In the genomic region with DNA sequence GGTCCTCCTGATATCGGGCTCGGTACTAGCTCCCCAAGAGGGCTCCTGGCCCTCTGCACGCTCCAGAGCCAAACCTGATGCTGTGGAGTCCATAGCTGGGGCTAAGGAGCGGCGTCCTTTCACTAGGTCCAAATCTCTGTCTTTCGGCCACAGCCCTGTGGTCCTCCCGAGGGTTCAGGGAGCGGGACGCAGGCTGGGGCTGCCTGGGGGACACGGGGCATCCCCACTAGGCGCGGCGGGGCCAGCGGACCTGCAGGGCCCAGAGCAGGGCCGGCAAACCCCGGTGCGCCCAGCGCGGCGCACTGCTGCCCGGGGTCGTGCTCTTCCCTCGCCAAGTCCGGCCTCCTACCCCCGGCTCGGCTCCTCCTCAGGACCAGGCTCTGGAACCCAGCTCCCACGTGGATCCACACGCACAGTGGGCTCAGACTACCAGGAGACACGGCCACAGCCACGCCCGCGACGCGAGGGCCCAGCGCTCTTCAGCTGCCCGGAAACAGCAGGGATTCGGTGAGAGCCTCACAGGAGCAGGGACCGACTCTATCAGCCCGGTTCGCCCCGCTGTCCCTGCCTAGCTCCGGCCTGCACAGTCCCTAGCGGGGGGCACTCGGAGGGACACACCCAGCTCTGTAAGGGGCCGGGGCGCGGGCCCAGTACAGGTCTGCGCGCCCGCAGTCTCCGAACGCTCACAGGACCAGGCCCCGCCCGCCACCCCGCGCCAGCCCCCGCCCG, we compare ENCODE assay signal across 1 cellular context.
TF ChIP-seq lines count a peak whose summit lies in the region.

No MANE protein-coding gene starts in this region.

TF ChIP-seq in HepG2, 621 proteins besides CTCF, POLR2A, EP300 and RAD21 (continued from another document and continues in another):
- TF ChIP-seq, protein P1, sequence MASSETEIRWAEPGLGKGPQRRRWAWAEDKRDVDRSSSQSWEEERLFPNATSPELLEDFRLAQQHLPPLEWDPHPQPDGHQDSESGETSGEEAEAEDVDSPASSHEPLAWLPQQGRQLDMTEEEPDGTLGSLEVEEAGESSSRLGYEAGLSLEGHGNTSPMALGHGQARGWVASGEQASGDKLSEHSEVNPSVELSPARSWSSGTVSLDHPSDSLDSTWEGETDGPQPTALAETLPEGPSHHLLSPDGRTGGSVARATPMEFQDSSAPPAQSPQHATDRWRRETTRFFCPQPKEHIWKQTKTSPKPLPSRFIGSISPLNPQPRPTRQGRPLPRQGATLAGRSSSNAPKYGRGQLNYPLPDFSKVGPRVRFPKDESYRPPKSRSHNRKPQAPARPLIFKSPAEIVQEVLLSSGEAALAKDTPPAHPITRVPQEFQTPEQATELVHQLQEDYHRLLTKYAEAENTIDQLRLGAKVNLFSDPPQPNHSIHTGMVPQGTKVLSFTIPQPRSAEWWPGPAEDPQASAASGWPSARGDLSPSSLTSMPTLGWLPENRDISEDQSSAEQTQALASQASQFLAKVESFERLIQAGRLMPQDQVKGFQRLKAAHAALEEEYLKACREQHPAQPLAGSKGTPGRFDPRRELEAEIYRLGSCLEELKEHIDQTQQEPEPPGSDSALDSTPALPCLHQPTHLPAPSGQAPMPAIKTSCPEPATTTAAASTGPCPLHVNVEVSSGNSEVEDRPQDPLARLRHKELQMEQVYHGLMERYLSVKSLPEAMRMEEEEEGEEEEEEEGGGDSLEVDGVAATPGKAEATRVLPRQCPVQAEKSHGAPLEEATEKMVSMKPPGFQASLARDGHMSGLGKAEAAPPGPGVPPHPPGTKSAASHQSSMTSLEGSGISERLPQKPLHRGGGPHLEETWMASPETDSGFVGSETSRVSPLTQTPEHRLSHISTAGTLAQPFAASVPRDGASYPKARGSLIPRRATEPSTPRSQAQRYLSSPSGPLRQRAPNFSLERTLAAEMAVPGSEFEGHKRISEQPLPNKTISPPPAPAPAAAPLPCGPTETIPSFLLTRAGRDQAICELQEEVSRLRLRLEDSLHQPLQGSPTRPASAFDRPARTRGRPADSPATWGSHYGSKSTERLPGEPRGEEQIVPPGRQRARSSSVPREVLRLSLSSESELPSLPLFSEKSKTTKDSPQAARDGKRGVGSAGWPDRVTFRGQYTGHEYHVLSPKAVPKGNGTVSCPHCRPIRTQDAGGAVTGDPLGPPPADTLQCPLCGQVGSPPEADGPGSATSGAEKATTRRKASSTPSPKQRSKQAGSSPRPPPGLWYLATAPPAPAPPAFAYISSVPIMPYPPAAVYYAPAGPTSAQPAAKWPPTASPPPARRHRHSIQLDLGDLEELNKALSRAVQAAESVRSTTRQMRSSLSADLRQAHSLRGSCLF (CRISPR knock-in tag; IDR thresholded peaks at IDR 0.05; ENCODE audit: borderline replicate concordance): no peak
- TF ChIP-seq FOSL1 (CRISPR knock-in tag; IDR thresholded peaks at IDR 0.05; ENCODE audit: borderline replicate concordance) (no peak), NPAS2 (CRISPR knock-in tag; IDR thresholded peaks at IDR 0.05; ENCODE audit: borderline replicate concordance) (no peak), ZNF724P (CRISPR knock-in tag; IDR thresholded peaks at IDR 0.05; ENCODE audit: borderline replicate concordance) (no peak), YEATS4 (CRISPR knock-in tag; IDR thresholded peaks at IDR 0.05; ENCODE audit: borderline replicate concordance) (peak; percentile 51; the same call in 1 of the 2 replicates), RARA (CRISPR knock-in tag; IDR thresholded peaks at IDR 0.05) (no peak), ZIK1 (CRISPR knock-in tag; IDR thresholded peaks at IDR 0.05; ENCODE audit: borderline replicate concordance, low read depth) (no peak), NCOA1 (CRISPR knock-in tag; IDR thresholded peaks at IDR 0.05) (no peak), NAIF1 (CRISPR knock-in tag; IDR thresholded peaks at IDR 0.05; ENCODE audit: borderline replicate concordance) (no peak), ZNF264 (CRISPR knock-in tag; IDR thresholded peaks at IDR 0.05) (no peak), ZNF83 (CRISPR knock-in tag; IDR thresholded peaks at IDR 0.05; ENCODE audit: borderline replicate concordance) (no peak), RXRB (CRISPR knock-in tag; IDR thresholded peaks at IDR 0.05; ENCODE audit: borderline replicate concordance) (no peak), MIER3 (CRISPR knock-in tag; IDR thresholded peaks at IDR 0.05; ENCODE audit: borderline replicate concordance) (no peak), TAF1 (CRISPR knock-in tag; IDR thresholded peaks at IDR 0.05) (peak; percentile 35; the same call in 1 of the 2 replicates), HES4 (CRISPR knock-in tag; IDR thresholded peaks at IDR 0.05; ENCODE audit: borderline replicate concordance) (peak; percentile 24), MIXL1 (CRISPR knock-in tag; IDR thresholded peaks at IDR 0.05) (no peak), ZNF331 (CRISPR knock-in tag; IDR thresholded peaks at IDR 0.05) (no peak), PITX1 (CRISPR knock-in tag; IDR thresholded peaks at IDR 0.05) (peak; percentile 42; the same call in 1 of the 2 replicates), ZNF430 (CRISPR knock-in tag; IDR thresholded peaks at IDR 0.05) (no peak), PHF5A (CRISPR knock-in tag; IDR thresholded peaks at IDR 0.05; ENCODE audit: low read depth, unreplicated experiment) (no peak), MAFK (conservative IDR thresholded peaks at IDR 0.05 in 1 of 2, IDR thresholded peaks at IDR 0.05 in 1 of 2; ENCODE audit: low read length in 2 of 2) (no peak), ZNF30 (CRISPR knock-in tag; IDR thresholded peaks at IDR 0.05) (no peak), ZNF552 (CRISPR knock-in tag; IDR thresholded peaks at IDR 0.05; ENCODE audit: borderline replicate concordance) (no peak)
- TF ChIP-seq, protein P2, sequence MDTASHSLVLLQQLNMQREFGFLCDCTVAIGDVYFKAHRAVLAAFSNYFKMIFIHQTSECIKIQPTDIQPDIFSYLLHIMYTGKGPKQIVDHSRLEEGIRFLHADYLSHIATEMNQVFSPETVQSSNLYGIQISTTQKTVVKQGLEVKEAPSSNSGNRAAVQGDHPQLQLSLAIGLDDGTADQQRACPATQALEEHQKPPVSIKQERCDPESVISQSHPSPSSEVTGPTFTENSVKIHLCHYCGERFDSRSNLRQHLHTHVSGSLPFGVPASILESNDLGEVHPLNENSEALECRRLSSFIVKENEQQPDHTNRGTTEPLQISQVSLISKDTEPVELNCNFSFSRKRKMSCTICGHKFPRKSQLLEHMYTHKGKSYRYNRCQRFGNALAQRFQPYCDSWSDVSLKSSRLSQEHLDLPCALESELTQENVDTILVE (CRISPR knock-in tag; IDR thresholded peaks at IDR 0.05): no peak
- TF ChIP-seq, protein P3, sequence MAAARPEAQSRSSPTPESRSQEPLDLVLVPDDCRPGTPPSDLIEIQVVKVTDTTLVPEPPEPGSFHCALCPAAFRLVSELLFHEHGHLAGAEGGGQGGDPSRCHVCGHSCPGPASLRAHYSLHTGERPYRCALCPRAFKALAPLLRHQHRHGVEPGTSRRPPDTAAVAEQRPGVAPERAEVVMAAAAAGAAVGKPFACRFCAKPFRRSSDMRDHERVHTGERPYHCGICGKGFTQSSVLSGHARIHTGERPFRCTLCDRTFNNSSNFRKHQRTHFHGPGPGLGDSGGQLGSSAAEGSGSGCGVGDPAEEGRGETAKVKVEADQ (CRISPR knock-in tag; IDR thresholded peaks at IDR 0.05; ENCODE audit: borderline replicate concordance): no peak
- TF ChIP-seq, protein P4, sequence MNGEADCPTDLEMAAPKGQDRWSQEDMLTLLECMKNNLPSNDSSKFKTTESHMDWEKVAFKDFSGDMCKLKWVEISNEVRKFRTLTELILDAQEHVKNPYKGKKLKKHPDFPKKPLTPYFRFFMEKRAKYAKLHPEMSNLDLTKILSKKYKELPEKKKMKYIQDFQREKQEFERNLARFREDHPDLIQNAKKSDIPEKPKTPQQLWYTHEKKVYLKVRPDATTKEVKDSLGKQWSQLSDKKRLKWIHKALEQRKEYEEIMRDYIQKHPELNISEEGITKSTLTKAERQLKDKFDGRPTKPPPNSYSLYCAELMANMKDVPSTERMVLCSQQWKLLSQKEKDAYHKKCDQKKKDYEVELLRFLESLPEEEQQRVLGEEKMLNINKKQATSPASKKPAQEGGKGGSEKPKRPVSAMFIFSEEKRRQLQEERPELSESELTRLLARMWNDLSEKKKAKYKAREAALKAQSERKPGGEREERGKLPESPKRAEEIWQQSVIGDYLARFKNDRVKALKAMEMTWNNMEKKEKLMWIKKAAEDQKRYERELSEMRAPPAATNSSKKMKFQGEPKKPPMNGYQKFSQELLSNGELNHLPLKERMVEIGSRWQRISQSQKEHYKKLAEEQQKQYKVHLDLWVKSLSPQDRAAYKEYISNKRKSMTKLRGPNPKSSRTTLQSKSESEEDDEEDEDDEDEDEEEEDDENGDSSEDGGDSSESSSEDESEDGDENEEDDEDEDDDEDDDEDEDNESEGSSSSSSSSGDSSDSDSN (CRISPR knock-in tag; IDR thresholded peaks at IDR 0.05): peak; percentile 55; the same call in 1 of the 2 replicates
- TF ChIP-seq, protein P5, sequence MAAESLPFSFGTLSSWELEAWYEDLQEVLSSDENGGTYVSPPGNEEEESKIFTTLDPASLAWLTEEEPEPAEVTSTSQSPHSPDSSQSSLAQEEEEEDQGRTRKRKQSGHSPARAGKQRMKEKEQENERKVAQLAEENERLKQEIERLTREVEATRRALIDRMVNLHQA (CRISPR knock-in tag; IDR thresholded peaks at IDR 0.05): no peak
- TF ChIP-seq, protein P6, sequence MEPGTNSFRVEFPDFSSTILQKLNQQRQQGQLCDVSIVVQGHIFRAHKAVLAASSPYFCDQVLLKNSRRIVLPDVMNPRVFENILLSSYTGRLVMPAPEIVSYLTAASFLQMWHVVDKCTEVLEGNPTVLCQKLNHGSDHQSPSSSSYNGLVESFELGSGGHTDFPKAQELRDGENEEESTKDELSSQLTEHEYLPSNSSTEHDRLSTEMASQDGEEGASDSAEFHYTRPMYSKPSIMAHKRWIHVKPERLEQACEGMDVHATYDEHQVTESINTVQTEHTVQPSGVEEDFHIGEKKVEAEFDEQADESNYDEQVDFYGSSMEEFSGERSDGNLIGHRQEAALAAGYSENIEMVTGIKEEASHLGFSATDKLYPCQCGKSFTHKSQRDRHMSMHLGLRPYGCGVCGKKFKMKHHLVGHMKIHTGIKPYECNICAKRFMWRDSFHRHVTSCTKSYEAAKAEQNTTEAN (CRISPR knock-in tag; conservative IDR thresholded peaks at IDR 0.05): no peak
- TF ChIP-seq, protein P7, sequence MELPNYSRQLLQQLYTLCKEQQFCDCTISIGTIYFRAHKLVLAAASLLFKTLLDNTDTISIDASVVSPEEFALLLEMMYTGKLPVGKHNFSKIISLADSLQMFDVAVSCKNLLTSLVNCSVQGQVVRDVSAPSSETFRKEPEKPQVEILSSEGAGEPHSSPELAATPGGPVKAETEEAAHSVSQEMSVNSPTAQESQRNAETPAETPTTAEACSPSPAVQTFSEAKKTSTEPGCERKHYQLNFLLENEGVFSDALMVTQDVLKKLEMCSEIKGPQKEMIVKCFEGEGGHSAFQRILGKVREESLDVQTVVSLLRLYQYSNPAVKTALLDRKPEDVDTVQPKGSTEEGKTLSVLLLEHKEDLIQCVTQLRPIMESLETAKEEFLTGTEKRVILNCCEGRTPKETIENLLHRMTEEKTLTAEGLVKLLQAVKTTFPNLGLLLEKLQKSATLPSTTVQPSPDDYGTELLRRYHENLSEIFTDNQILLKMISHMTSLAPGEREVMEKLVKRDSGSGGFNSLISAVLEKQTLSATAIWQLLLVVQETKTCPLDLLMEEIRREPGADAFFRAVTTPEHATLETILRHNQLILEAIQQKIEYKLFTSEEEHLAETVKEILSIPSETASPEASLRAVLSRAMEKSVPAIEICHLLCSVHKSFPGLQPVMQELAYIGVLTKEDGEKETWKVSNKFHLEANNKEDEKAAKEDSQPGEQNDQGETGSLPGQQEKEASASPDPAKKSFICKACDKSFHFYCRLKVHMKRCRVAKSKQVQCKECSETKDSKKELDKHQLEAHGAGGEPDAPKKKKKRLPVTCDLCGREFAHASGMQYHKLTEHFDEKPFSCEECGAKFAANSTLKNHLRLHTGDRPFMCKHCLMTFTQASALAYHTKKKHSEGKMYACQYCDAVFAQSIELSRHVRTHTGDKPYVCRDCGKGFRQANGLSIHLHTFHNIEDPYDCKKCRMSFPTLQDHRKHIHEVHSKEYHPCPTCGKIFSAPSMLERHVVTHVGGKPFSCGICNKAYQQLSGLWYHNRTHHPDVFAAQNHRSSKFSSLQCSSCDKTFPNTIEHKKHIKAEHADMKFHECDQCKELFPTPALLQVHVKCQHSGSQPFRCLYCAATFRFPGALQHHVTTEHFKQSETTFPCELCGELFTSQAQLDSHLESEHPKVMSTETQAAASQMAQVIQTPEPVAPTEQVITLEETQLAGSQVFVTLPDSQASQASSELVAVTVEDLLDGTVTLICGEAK (IDR thresholded peaks at IDR 0.05): no peak
- TF ChIP-seq, protein P7 (CRISPR knock-in tag; IDR thresholded peaks at IDR 0.05): no peak
- TF ChIP-seq, protein P8, sequence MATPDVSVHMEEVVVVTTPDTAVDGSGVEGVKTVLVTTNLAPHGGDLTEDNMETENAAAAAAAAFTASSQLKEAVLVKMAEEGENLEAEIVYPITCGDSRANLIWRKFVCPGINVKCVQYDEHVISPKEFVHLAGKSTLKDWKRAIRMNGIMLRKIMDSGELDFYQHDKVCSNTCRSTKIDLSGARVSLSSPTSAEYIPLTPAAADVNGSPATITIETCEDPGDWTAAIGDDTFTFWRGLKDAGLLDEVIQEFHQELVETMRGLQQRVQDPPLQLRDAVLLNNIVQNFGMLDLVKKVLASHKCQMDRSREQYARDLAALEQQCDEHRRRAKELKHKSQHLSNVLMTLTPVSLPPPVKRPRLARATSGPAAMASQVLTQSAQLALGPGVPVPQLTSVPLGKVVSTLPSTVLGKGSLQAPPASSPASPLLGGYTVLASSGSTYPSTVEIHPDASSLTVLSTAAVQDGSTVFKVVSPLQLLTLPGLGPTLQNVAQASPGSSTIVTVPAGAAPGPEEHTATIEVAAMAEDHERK (CRISPR knock-in tag; IDR thresholded peaks at IDR 0.05; ENCODE audit: low read depth): no peak
